Comparison of ENCODE assay signal across 1 cellular context in the genomic region with DNA sequence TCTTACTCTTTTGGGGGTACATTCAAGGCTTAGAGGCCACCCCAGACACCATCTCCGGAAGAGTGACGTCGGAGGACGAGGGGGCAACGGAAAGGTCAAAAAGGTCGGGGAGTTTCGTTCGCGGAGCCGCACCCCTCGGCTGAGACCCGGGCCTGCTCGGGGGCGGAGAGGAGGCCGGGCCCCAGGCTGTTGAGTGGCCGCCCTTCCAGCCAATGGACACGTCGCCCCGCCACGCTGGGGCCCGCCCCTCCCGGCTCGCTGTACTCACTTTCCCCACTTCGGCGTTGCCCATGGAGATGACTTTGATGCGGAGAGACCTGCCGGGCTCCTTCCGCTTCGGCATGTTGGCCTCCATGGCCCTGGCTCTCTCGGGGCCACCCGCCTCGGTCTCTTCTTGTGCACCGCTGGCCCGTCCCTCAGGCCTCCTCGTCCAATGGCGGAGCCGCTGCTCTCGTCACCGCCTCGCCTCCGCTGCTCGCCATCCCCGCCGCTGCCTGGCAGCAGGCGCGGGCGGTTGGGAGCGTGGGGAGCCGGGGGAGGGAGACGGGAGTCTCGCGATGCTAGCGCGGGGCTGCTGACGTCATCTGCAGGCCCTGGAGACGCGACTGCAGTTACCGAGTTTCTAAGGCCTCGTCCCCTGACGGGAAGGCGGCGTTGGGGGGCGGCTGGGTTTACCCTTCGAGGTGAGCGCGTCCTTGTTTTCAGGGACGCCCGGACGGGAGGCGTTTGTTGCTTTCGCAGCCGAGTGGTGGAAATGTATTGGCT.
TF ChIP-seq lines count a peak whose summit lies in the region.

DNAJC27 (minus strand) TSS at position 406 of the 765 bp plus-strand sequence; CDS start at position 355, 51 bp downstream.

TF ChIP-seq in HepG2, 621 proteins besides CTCF, POLR2A, EP300 and RAD21 (continued from another document and continues in another):
- TF ChIP-seq, protein P1, sequence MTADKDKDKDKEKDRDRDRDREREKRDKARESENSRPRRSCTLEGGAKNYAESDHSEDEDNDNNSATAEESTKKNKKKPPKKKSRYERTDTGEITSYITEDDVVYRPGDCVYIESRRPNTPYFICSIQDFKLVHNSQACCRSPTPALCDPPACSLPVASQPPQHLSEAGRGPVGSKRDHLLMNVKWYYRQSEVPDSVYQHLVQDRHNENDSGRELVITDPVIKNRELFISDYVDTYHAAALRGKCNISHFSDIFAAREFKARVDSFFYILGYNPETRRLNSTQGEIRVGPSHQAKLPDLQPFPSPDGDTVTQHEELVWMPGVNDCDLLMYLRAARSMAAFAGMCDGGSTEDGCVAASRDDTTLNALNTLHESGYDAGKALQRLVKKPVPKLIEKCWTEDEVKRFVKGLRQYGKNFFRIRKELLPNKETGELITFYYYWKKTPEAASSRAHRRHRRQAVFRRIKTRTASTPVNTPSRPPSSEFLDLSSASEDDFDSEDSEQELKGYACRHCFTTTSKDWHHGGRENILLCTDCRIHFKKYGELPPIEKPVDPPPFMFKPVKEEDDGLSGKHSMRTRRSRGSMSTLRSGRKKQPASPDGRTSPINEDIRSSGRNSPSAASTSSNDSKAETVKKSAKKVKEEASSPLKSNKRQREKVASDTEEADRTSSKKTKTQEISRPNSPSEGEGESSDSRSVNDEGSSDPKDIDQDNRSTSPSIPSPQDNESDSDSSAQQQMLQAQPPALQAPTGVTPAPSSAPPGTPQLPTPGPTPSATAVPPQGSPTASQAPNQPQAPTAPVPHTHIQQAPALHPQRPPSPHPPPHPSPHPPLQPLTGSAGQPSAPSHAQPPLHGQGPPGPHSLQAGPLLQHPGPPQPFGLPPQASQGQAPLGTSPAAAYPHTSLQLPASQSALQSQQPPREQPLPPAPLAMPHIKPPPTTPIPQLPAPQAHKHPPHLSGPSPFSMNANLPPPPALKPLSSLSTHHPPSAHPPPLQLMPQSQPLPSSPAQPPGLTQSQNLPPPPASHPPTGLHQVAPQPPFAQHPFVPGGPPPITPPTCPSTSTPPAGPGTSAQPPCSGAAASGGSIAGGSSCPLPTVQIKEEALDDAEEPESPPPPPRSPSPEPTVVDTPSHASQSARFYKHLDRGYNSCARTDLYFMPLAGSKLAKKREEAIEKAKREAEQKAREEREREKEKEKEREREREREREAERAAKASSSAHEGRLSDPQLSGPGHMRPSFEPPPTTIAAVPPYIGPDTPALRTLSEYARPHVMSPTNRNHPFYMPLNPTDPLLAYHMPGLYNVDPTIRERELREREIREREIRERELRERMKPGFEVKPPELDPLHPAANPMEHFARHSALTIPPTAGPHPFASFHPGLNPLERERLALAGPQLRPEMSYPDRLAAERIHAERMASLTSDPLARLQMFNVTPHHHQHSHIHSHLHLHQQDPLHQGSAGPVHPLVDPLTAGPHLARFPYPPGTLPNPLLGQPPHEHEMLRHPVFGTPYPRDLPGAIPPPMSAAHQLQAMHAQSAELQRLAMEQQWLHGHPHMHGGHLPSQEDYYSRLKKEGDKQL (CRISPR knock-in tag; IDR thresholded peaks at IDR 0.05; ENCODE audit: low read depth): peak; percentile 71; the same call in 1 of the 2 replicates
- TF ChIP-seq ATAD3A (CRISPR knock-in tag; IDR thresholded peaks at IDR 0.05) (no peak; the same call in 1 of the 2 replicates), ZFX (CRISPR knock-in tag; IDR thresholded peaks at IDR 0.05; ENCODE audit: low read depth) (peak; percentile 97), ZNF274 (CRISPR knock-in tag; IDR thresholded peaks at IDR 0.05) (peak; percentile 72), ZNF703 (CRISPR knock-in tag; IDR thresholded peaks at IDR 0.05; ENCODE audit: borderline replicate concordance) (no peak), ZKSCAN1 (IDR thresholded peaks at IDR 0.05; ENCODE audit: low read length) (no peak), HOXA3 (CRISPR knock-in tag; IDR thresholded peaks at IDR 0.05) (peak; percentile 97), ZNF629 (CRISPR knock-in tag; conservative IDR thresholded peaks at IDR 0.05) (no peak), CCAR2 (optimal IDR thresholded peaks at IDR 0.05; ENCODE audit: low read depth, low read length) (no peak), ZMYM4 (CRISPR knock-in tag; IDR thresholded peaks at IDR 0.05) (peak; percentile 96), MXI1 (IDR thresholded peaks at IDR 0.05; ENCODE audit: borderline replicate concordance, low read depth, low read length) (peak; percentile 94), ZFP36L2 (CRISPR knock-in tag; IDR thresholded peaks at IDR 0.05) (0 out of 2 replicates have a peak, but pooled peaks have one; percentile 1), KLF16 (CRISPR knock-in tag; IDR thresholded peaks at IDR 0.05) (peak in 1 of 2 experiments; percentile 88; a peak in 2 of 4 replicates), RBFOX2 (IDR thresholded peaks at IDR 0.05; ENCODE audit: low read depth, low read length) (peak; percentile 96), MBD4 (IDR thresholded peaks at IDR 0.05; ENCODE audit: borderline replicate concordance, low read length) (no peak), NCOA2 (CRISPR knock-in tag; IDR thresholded peaks at IDR 0.05) (peak; percentile 56), ZFP36 (IDR thresholded peaks at IDR 0.05; ENCODE audit: borderline replicate concordance, low read depth, low read length, partially characterized antibody) (peak; percentile 24), KDM2A (CRISPR knock-in tag; IDR thresholded peaks at IDR 0.05; ENCODE audit: borderline replicate concordance, low read depth) (peak; percentile 95), NFYC (CRISPR knock-in tag; IDR thresholded peaks at IDR 0.05) (peak; percentile 93), TSC22D2 (CRISPR knock-in tag; IDR thresholded peaks at IDR 0.05; ENCODE audit: borderline replicate concordance) (0 out of 2 replicates have a peak, but pooled peaks have one; percentile 82), ARNT2 (CRISPR knock-in tag; IDR thresholded peaks at IDR 0.05; ENCODE audit: low read depth) (peak; percentile 99; the same call in 1 of the 2 replicates), ZNF589 (CRISPR knock-in tag; conservative IDR thresholded peaks at IDR 0.05) (peak; percentile 88; the same call in 1 of the 2 replicates), ZNF619 (CRISPR knock-in tag; IDR thresholded peaks at IDR 0.05) (no peak), EZH2 (conservative IDR thresholded peaks at IDR 0.05; ENCODE audit: low read depth, low read length) (no peak), ZNF329 (CRISPR knock-in tag; IDR thresholded peaks at IDR 0.05; ENCODE audit: low read depth) (no peak), JUN (CRISPR knock-in tag; IDR thresholded peaks at IDR 0.05) (peak; percentile 89), USF2 (IDR thresholded peaks at IDR 0.05; ENCODE audit: low read depth, low read length) (no peak), USF2 (CRISPR knock-in tag; IDR thresholded peaks at IDR 0.05; ENCODE audit: borderline replicate concordance) (no peak; the same call in 1 of the 2 replicates), ZNF460 (CRISPR knock-in tag; IDR thresholded peaks at IDR 0.05; ENCODE audit: borderline replicate concordance) (no peak), SIX4 (CRISPR knock-in tag; IDR thresholded peaks at IDR 0.05) (peak; percentile 62; the same call in 1 of the 2 replicates), SP4 (CRISPR knock-in tag; IDR thresholded peaks at IDR 0.05) (peak; percentile 95), ZNF841 (CRISPR knock-in tag; IDR thresholded peaks at IDR 0.05; ENCODE audit: borderline replicate concordance) (no peak), ZNF251 (CRISPR knock-in tag; IDR thresholded peaks at IDR 0.05) (no peak), ZNF891 (CRISPR knock-in tag; IDR thresholded peaks at IDR 0.05) (no peak; the same call in 1 of the 2 replicates), TAF1 (CRISPR knock-in tag; IDR thresholded peaks at IDR 0.05) (peak; percentile 90), ZNF652 (CRISPR knock-in tag; IDR thresholded peaks at IDR 0.05; ENCODE audit: borderline replicate concordance, low read depth) (peak; percentile 46; the same call in 1 of the 2 replicates), MAFK (conservative IDR thresholded peaks at IDR 0.05 in 1 of 2, IDR thresholded peaks at IDR 0.05 in 1 of 2; ENCODE audit: low read length in 2 of 2) (0 out of 4 replicates have a peak, but pooled peaks of 1 of the 2 experiments have one; percentile 25), SRY (CRISPR knock-in tag; IDR thresholded peaks at IDR 0.05) (no peak)
- TF ChIP-seq, protein P2, sequence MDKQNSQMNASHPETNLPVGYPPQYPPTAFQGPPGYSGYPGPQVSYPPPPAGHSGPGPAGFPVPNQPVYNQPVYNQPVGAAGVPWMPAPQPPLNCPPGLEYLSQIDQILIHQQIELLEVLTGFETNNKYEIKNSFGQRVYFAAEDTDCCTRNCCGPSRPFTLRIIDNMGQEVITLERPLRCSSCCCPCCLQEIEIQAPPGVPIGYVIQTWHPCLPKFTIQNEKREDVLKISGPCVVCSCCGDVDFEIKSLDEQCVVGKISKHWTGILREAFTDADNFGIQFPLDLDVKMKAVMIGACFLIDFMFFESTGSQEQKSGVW (CRISPR knock-in tag; IDR thresholded peaks at IDR 0.05; ENCODE audit: borderline replicate concordance): no peak
- TF ChIP-seq, protein P3, sequence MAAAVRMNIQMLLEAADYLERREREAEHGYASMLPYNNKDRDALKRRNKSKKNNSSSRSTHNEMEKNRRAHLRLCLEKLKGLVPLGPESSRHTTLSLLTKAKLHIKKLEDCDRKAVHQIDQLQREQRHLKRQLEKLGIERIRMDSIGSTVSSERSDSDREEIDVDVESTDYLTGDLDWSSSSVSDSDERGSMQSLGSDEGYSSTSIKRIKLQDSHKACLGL (CRISPR knock-in tag; IDR thresholded peaks at IDR 0.05): peak; percentile 92
- TF ChIP-seq, protein P4, sequence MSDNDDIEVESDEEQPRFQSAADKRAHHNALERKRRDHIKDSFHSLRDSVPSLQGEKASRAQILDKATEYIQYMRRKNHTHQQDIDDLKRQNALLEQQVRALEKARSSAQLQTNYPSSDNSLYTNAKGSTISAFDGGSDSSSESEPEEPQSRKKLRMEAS (IDR thresholded peaks at IDR 0.05): peak; percentile 91
- TF ChIP-seq, protein P5, sequence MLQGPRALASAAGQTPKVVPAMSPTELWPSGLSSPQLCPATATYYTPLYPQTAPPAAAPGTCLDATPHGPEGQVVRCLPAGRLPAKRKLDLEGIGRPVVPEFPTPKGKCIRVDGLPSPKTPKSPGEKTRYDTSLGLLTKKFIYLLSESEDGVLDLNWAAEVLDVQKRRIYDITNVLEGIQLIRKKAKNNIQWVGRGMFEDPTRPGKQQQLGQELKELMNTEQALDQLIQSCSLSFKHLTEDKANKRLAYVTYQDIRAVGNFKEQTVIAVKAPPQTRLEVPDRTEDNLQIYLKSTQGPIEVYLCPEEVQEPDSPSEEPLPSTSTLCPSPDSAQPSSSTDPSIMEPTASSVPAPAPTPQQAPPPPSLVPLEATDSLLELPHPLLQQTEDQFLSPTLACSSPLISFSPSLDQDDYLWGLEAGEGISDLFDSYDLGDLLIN (CRISPR knock-in tag; IDR thresholded peaks at IDR 0.05; ENCODE audit: borderline replicate concordance): peak; percentile 87; the same call in 1 of the 2 replicates
- TF ChIP-seq, protein P6, sequence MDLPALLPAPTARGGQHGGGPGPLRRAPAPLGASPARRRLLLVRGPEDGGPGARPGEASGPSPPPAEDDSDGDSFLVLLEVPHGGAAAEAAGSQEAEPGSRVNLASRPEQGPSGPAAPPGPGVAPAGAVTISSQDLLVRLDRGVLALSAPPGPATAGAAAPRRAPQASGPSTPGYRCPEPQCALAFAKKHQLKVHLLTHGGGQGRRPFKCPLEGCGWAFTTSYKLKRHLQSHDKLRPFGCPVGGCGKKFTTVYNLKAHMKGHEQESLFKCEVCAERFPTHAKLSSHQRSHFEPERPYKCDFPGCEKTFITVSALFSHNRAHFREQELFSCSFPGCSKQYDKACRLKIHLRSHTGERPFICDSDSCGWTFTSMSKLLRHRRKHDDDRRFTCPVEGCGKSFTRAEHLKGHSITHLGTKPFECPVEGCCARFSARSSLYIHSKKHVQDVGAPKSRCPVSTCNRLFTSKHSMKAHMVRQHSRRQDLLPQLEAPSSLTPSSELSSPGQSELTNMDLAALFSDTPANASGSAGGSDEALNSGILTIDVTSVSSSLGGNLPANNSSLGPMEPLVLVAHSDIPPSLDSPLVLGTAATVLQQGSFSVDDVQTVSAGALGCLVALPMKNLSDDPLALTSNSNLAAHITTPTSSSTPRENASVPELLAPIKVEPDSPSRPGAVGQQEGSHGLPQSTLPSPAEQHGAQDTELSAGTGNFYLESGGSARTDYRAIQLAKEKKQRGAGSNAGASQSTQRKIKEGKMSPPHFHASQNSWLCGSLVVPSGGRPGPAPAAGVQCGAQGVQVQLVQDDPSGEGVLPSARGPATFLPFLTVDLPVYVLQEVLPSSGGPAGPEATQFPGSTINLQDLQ (CRISPR knock-in tag; IDR thresholded peaks at IDR 0.05): no peak
- TF ChIP-seq, protein P7, sequence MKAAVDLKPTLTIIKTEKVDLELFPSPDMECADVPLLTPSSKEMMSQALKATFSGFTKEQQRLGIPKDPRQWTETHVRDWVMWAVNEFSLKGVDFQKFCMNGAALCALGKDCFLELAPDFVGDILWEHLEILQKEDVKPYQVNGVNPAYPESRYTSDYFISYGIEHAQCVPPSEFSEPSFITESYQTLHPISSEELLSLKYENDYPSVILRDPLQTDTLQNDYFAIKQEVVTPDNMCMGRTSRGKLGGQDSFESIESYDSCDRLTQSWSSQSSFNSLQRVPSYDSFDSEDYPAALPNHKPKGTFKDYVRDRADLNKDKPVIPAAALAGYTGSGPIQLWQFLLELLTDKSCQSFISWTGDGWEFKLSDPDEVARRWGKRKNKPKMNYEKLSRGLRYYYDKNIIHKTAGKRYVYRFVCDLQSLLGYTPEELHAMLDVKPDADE (CRISPR knock-in tag; IDR thresholded peaks at IDR 0.05): peak; percentile 80; the same call in 1 of the 2 replicates
- TF ChIP-seq, protein P8, sequence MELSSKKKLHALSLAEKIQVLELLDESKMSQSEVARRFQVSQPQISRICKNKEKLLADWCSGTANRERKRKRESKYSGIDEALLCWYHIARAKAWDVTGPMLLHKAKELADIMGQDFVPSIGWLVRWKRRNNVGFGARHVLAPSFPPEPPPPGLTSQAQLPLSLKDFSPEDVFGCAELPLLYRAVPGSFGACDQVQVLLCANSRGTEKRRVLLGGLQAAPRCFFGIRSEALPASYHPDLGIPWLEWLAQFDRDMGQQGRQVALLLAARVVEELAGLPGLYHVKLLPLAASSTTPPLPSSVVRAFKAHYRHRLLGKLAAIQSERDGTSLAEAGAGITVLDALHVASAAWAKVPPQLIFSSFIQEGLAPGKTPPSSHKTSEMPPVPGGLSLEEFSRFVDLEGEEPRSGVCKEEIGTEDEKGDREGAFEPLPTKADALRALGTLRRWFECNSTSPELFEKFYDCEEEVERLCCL (CRISPR knock-in tag; IDR thresholded peaks at IDR 0.05; ENCODE audit: borderline replicate concordance): peak; percentile 62; the same call in 1 of the 2 replicates
